ENCODE assay signal across 13 cellular contexts in genomic region chr3:104673981-104674380, GRCh38.
"Had no signal": no experiment of that assay in that cellular context is flagged by ENCODE, and none has a peak within 500 bp of the region (broad histone marks: within the 10 kb centered on the region; RNA-seq: fewer than 3 reads in every experiment).

No MANE protein-coding gene starts in this region.

- H3K9me3 ChIP-seq: testis, upper lobe of right lung had no signal

- H3K27ac ChIP-seq: ascending aorta, testis, upper lobe of right lung, WERI-Rb-1 had no signal

- H3K4me3 ChIP-seq: ascending aorta, testis, upper lobe of right lung had no signal

- H3K4me1 Mint-ChIP-seq: activated CD4-positive, alpha-beta memory T cell treated with anti-CD3 and anti-CD28 coated beads, Interleukin-2, amount 10 ng/mL, durations not matched to agents 7 days and 5 days; activated CD4-positive, alpha-beta T cell treated with anti-CD3 and anti-CD28 coated beads for 36 hours; endodermal cell; nephron progenitor cell; stimulated activated naive CD8-positive, alpha-beta T cell treated with anti-CD3 and anti-CD28 coated beads, Interleukin-15, amount 100 ng/mL, for 72 hours had no signal

- H3K36me3 ChIP-seq: ascending aorta, upper lobe of right lung, WERI-Rb-1 had no signal

- H3K4me3 Mint-ChIP-seq: activated CD4-positive, alpha-beta memory T cell treated with anti-CD3 and anti-CD28 coated beads, Interleukin-2, amount 10 ng/mL, durations not matched to agents 7 days and 5 days; activated CD4-positive, alpha-beta T cell treated with anti-CD3 and anti-CD28 coated beads for 36 hours; endodermal cell; nephron progenitor cell; stimulated activated naive CD8-positive, alpha-beta T cell treated with anti-CD3 and anti-CD28 coated beads, Interleukin-15, amount 100 ng/mL, for 72 hours had no signal

- H3K27ac Mint-ChIP-seq: activated CD4-positive, alpha-beta memory T cell treated with anti-CD3 and anti-CD28 coated beads, Interleukin-2, amount 10 ng/mL, durations not matched to agents 7 days and 5 days; activated CD4-positive, alpha-beta T cell treated with anti-CD3 and anti-CD28 coated beads for 36 hours; endodermal cell; nephron progenitor cell; stimulated activated naive CD8-positive, alpha-beta T cell treated with anti-CD3 and anti-CD28 coated beads, Interleukin-15, amount 100 ng/mL, for 72 hours had no signal

- DNase-seq: activated CD4-positive, alpha-beta memory T cell treated with anti-CD3 and anti-CD28 coated beads, Interleukin-2, amount 10 ng/mL, durations not matched to agents 7 days and 5 days; activated CD4-positive, alpha-beta T cell treated with anti-CD3 and anti-CD28 coated beads for 36 hours; activated CD8-positive, alpha-beta memory T cell treated with anti-CD3 and anti-CD28 coated beads, Interleukin-2, amount 50 U/mL, for 4 hours; endodermal cell; hippocampal formation; nephron progenitor cell; stimulated activated CD4-positive, alpha-beta T cell treated with anti-CD3 and anti-CD28 coated beads, Interleukin-15, amount 100 ng/mL, for 24 hours; stimulated activated CD4-positive, alpha-beta T cell treated with anti-CD3 and anti-CD28 coated beads, Interleukin-4, amount 100 ng/mL, for 24 hours; stimulated activated naive CD8-positive, alpha-beta T cell treated with anti-CD3 and anti-CD28 coated beads, Interleukin-15, amount 100 ng/mL, for 72 hours; testis; upper lobe of right lung; WERI-Rb-1 had no signal

- H3K27me3 Mint-ChIP-seq: activated CD4-positive, alpha-beta memory T cell treated with anti-CD3 and anti-CD28 coated beads, Interleukin-2, amount 10 ng/mL, durations not matched to agents 7 days and 5 days; stimulated activated naive CD8-positive, alpha-beta T cell treated with anti-CD3 and anti-CD28 coated beads, Interleukin-15, amount 100 ng/mL, for 72 hours had no signal

- H3K4me1 ChIP-seq: ascending aorta, testis, upper lobe of right lung had no signal

- H3K27me3 ChIP-seq: ascending aorta, testis, upper lobe of right lung had no signal
